ENCODE assay signal across 1 cellular context in genomic region chr3:139301654-139302053, GRCh38.
TF ChIP-seq lines count a peak whose summit lies in the region.

No MANE protein-coding gene starts in this region.

TF ChIP-seq in K562, 482 proteins besides CTCF, POLR2A, EP300 and RAD21 (continued from another document):
- TF ChIP-seq RBM15 (IDR thresholded peaks at IDR 0.05; ENCODE audit: insufficient read depth, low read length) (no peak), BHLHE40 (IDR thresholded peaks at IDR 0.05; ENCODE audit: low read length) (no peak), SP1 (CRISPR knock-in tag; IDR thresholded peaks at IDR 0.05) (no peak)
- TF ChIP-seq, protein P1, sequence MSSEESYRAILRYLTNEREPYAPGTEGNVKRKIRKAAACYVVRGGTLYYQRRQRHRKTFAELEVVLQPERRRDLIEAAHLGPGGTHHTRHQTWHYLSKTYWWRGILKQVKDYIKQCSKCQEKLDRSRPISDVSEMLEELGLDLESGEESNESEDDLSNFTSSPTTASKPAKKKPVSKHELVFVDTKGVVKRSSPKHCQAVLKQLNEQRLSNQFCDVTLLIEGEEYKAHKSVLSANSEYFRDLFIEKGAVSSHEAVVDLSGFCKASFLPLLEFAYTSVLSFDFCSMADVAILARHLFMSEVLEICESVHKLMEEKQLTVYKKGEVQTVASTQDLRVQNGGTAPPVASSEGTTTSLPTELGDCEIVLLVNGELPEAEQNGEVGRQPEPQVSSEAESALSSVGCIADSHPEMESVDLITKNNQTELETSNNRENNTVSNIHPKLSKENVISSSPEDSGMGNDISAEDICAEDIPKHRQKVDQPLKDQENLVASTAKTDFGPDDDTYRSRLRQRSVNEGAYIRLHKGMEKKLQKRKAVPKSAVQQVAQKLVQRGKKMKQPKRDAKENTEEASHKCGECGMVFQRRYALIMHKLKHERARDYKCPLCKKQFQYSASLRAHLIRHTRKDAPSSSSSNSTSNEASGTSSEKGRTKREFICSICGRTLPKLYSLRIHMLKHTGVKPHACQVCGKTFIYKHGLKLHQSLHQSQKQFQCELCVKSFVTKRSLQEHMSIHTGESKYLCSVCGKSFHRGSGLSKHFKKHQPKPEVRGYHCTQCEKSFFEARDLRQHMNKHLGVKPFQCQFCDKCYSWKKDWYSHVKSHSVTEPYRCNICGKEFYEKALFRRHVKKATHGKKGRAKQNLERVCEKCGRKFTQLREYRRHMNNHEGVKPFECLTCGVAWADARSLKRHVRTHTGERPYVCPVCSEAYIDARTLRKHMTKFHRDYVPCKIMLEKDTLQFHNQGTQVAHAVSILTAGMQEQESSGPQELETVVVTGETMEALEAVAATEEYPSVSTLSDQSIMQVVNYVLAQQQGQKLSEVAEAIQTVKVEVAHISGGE (CRISPR knock-in tag; IDR thresholded peaks at IDR 0.05), result no peak
